Comparison of ENCODE assay signal across 15 cellular contexts in genomic region chr2:117738991-117739839, GRCh38.
DNase-seq lines count a peak whose midpoint lies in the region; ATAC-seq, FAIRE-seq and TF ChIP-seq lines count a peak whose summit lies in the region.
"Had no signal": no experiment of that assay in that cellular context is flagged by ENCODE, and none has a peak within 500 bp of the region (broad histone marks: within the 10 kb centered on the region; RNA-seq: fewer than 3 reads in every experiment).

No MANE protein-coding gene starts in this region.

- no peaks in the 10 kb centered on the region for H3K9me2 ChIP-seq in Karpas-422 (replicated peaks; ENCODE audit: insufficient read depth, low read length)

- no peak overlapping the region for H3K4me3 ChIP-seq in Karpas-422 (ENCODE audit: low read length)
- no peak overlapping the region for H3K4me3 ChIP-seq in OCI-LY3 (ENCODE audit: low read length)
- H3K4me3 ChIP-seq: BLaER1 treated with 17β-estradiol and CSF1 and Interleukin-3, amounts not matched to agents 10 nM and 100 nM had no signal

- no peaks in the 10 kb centered on the region for H4K20me1 ChIP-seq in Karpas-422 (ENCODE audit: insufficient read depth, low read depth, low read length)
- H4K20me1 ChIP-seq in OCI-LY3 (ENCODE audit: insufficient read depth, low read length): no peaks in the 10 kb centered on the region
- H4K20me1 ChIP-seq: BLaER1 treated with 17β-estradiol and CSF1 and Interleukin-3, amounts not matched to agents 10 nM and 100 nM had no signal

- no peak overlapping the region for H3K4me3 Mint-ChIP-seq in stimulated activated naive B cell treated with anti-CD40 and anti-IgM and Interleukin-4, amounts not matched to agents 10 μg/mL and 1 μg/mL and 100 μg/mL, for 72 hours
- no peak overlapping the region for H3K4me3 Mint-ChIP-seq in activated naive CD8-positive, alpha-beta T cell treated with anti-CD3 and anti-CD28 coated beads, Interleukin-2, amount 50 U/mL, for 24 hours
- H3K4me3 Mint-ChIP-seq: CD4-positive, CD25-positive, alpha-beta regulatory T cell had no signal

- H2AFZ ChIP-seq in Karpas-422 (ENCODE audit: low read length) (no peak overlapping the region), OCI-LY3 (ENCODE audit: low read depth, low read length) (no peak overlapping the region)

- H3K4me1 ChIP-seq in Karpas-422 (ENCODE audit: low read length): peaks cover 4% of the 10 kb centered on the region
- H3K4me1 ChIP-seq in OCI-LY3 (ENCODE audit: low read length): peaks cover 13% of the 10 kb centered on the region

- H3K27me3 ChIP-seq in Karpas-422 (ENCODE audit: low read length): no peaks in the 10 kb centered on the region
- no peaks in the 10 kb centered on the region for H3K27me3 ChIP-seq in OCI-LY3 (ENCODE audit: low read depth, low read length)
- H3K27me3 ChIP-seq: BLaER1 treated with 17β-estradiol and CSF1 and Interleukin-3, amounts not matched to agents 10 nM and 100 nM had no signal

- no peak for TF ChIP-seq CTCF in OCI-LY3 (IDR thresholded peaks at IDR 0.05; ENCODE audit: low read depth, low read length)

- no peak overlapping the region for H3K27ac Mint-ChIP-seq in stimulated activated naive B cell treated with anti-CD40 and anti-IgM and Interleukin-4, amounts not matched to agents 10 μg/mL and 1 μg/mL and 100 μg/mL, for 72 hours
- no peak overlapping the region for H3K27ac Mint-ChIP-seq in activated naive CD8-positive, alpha-beta T cell treated with anti-CD3 and anti-CD28 coated beads, Interleukin-2, amount 50 U/mL, for 24 hours
- H3K27ac Mint-ChIP-seq: CD4-positive, CD25-positive, alpha-beta regulatory T cell had no signal

- H3K27me3 Mint-ChIP-seq in stimulated activated naive B cell treated with anti-CD40 and anti-IgM and Interleukin-4, amounts not matched to agents 10 μg/mL and 1 μg/mL and 100 μg/mL, for 72 hours: no peaks in the 10 kb centered on the region
- H3K27me3 Mint-ChIP-seq in activated naive CD8-positive, alpha-beta T cell treated with anti-CD3 and anti-CD28 coated beads, Interleukin-2, amount 50 U/mL, for 24 hours: no peaks in the 10 kb centered on the region
- H3K27me3 Mint-ChIP-seq: CD4-positive, CD25-positive, alpha-beta regulatory T cell had no signal

- H3K36me3 Mint-ChIP-seq in stimulated activated naive B cell treated with anti-CD40 and anti-IgM and Interleukin-4, amounts not matched to agents 10 μg/mL and 1 μg/mL and 100 μg/mL, for 72 hours: no peaks in the 10 kb centered on the region
- H3K36me3 Mint-ChIP-seq in activated naive CD8-positive, alpha-beta T cell treated with anti-CD3 and anti-CD28 coated beads, Interleukin-2, amount 50 U/mL, for 24 hours (ENCODE audit: low read depth): no peaks in the 10 kb centered on the region
- H3K36me3 Mint-ChIP-seq: CD4-positive, CD25-positive, alpha-beta regulatory T cell had no signal

- DNase-seq in GM12891 (ENCODE audit: insufficient read length, low spot score) (no peak), Karpas-422 (peak; percentile 58), MV-4-11 (lab: John Stamatoyannopoulos, UW) (no peak)
- DNase-seq in stimulated activated naive B cell treated with anti-CD40 and anti-IgM and Interleukin-4, amounts not matched to agents 10 μg/mL and 1 μg/mL and 100 μg/mL, for 72 hours: no peak
- DNase-seq in activated naive CD8-positive, alpha-beta T cell treated with anti-CD3 and anti-CD28 coated beads, Interleukin-2, amount 50 U/mL, for 24 hours: no peak
- DNase-seq: ACHN; CD4-positive, CD25-positive, alpha-beta regulatory T cell; DMS79; IMR-90 had no signal

- H3K9me3 Mint-ChIP-seq in stimulated activated naive B cell treated with anti-CD40 and anti-IgM and Interleukin-4, amounts not matched to agents 10 μg/mL and 1 μg/mL and 100 μg/mL, for 72 hours: peaks cover 0 to 6% of the 10 kb centered on the region in 2 donors
- H3K9me3 Mint-ChIP-seq in activated naive CD8-positive, alpha-beta T cell treated with anti-CD3 and anti-CD28 coated beads, Interleukin-2, amount 50 U/mL, for 24 hours: peaks cover 4% of the 10 kb centered on the region

- H3K27ac ChIP-seq in Karpas-422 (ENCODE audit: low read length) (no peak overlapping the region), OCI-LY3 (ENCODE audit: low read length) (peak overlapping the region; percentile 40)
- H3K27ac ChIP-seq: BLaER1 treated with 17β-estradiol and CSF1 and Interleukin-3, amounts not matched to agents 10 nM and 100 nM; KMS-11 had no signal

- no peak for TF ChIP-seq POLR2A in GM12891 (IDR thresholded peaks at IDR 0.05; ENCODE audit: low read depth, low read length)

- FAIRE-seq in GM12891 (lab: Jason Lieb, UNC): no peak
- FAIRE-seq: GM12892 had no signal

- ATAC-seq in stimulated activated naive B cell treated with anti-CD40 and anti-IgM and Interleukin-4, amounts not matched to agents 10 μg/mL and 1 μg/mL and 100 μg/mL, for 72 hours (replicated peaks): peak; percentile 29 to 31
- ATAC-seq in activated naive CD8-positive, alpha-beta T cell treated with anti-CD3 and anti-CD28 coated beads, Interleukin-2, amount 50 U/mL, for 24 hours: no peak
- no peak for ATAC-seq in GM21528 (IDR thresholded peaks at IDR 0.05; ENCODE audit: low FRiP score, unreplicated experiment)
- ATAC-seq: HCT116 had no signal

- no peak overlapping the region for H3K4me2 ChIP-seq in Karpas-422 (ENCODE audit: low read depth, low read length, poor library complexity, severe bottlenecking)
- H3K4me2 ChIP-seq in OCI-LY3 (ENCODE audit: low read length): peak overlapping the region; percentile 42
- H3K4me2 ChIP-seq: BLaER1 treated with 17β-estradiol and CSF1 and Interleukin-3, amounts not matched to agents 10 nM and 100 nM; KMS-11 had no signal

- H3K79me2 ChIP-seq in Karpas-422 (ENCODE audit: low read length) (no peaks in the 10 kb centered on the region), OCI-LY3 (ENCODE audit: low read length) (no peaks in the 10 kb centered on the region)

- H3K9me3 ChIP-seq in Karpas-422 (ENCODE audit: low read length) (no peaks in the 10 kb centered on the region), OCI-LY3 (ENCODE audit: insufficient read depth, low read length) (no peaks in the 10 kb centered on the region)
- H3K9me3 ChIP-seq: BLaER1 treated with 17β-estradiol and CSF1 and Interleukin-3, amounts not matched to agents 10 nM and 100 nM had no signal

- no peaks in the 10 kb centered on the region for H3K4me1 Mint-ChIP-seq in stimulated activated naive B cell treated with anti-CD40 and anti-IgM and Interleukin-4, amounts not matched to agents 10 μg/mL and 1 μg/mL and 100 μg/mL, for 72 hours
- H3K4me1 Mint-ChIP-seq in activated naive CD8-positive, alpha-beta T cell treated with anti-CD3 and anti-CD28 coated beads, Interleukin-2, amount 50 U/mL, for 24 hours: no peaks in the 10 kb centered on the region

- H3K9ac ChIP-seq in Karpas-422 (ENCODE audit: low read length) (no peak overlapping the region), OCI-LY3 (ENCODE audit: low read length) (no peak overlapping the region)
- H3K9ac ChIP-seq: BLaER1 treated with 17β-estradiol and CSF1 and Interleukin-3, amounts not matched to agents 10 nM and 100 nM; KMS-11 had no signal

- H3K36me3 ChIP-seq in Karpas-422 (ENCODE audit: insufficient read depth, low read length) (no peaks in the 10 kb centered on the region), OCI-LY3 (replicated peaks; ENCODE audit: low read depth, low read length) (no peaks in the 10 kb centered on the region)
- H3K36me3 ChIP-seq: BLaER1 treated with 17β-estradiol and CSF1 and Interleukin-3, amounts not matched to agents 10 nM and 100 nM had no signal

TF ChIP-seq in GM12891, 5 proteins besides CTCF, POLR2A, EP300 and RAD21:
- TF ChIP-seq POLR2AphosphoS5 (IDR thresholded peaks at IDR 0.05; ENCODE audit: low read depth, low read length): no peak
- peak; percentile 74 for TF ChIP-seq SPI1 (IDR thresholded peaks at IDR 0.05; ENCODE audit: low read depth, low read length)

Comparison
In these comparisons a context has a peak if more than half of its experiments do, and no peak if none do; other contexts are left out.
1. ATAC-seq: peak in stimulated activated naive B cell treated with anti-CD40 and anti-IgM and Interleukin-4, amounts not matched to agents 10 μg/mL and 1 μg/mL and 100 μg/mL, for 72 hours (2 of 2); none in activated naive CD8-positive, alpha-beta T cell treated with anti-CD3 and anti-CD28 coated beads, Interleukin-2, amount 50 U/mL, for 24 hours (single experiment) and GM21528 (single experiment).